ENCODE assay signal across 8 cellular contexts in the genomic region with DNA sequence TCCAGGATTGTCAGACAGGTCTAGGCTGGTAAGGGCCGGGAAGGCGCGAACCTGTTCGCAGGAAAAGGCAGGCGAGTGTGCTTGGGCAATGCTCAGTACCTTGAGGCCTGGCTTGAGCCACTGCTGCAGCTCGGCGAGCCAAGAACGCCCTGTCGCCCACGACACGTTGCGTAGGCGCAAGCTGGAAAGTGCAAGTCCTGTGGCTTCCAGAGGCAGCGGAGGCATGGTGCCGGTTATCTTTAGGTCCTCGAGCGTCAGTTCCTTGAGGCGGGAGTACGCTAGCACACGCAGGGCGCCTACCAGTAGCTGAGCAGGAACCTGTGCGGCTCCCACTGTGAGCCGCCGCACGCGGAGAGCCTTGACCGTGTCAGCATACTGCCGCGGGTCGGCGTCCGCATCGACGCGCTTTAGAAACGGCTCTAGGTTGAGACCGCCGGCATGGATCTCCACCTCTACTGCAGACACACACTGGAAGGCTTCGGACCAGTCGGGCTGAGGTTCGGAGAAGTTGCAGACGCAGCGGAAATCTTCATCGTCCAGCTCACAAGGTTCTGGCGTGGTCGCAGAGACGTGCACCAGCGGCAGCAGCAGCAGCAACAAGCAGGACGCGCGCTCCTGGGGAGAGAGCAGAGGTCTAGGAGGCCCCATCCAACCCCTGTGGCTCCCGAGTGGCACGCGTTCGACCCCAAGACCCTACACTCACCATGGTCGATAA. TPM values are rescaled to one million over a fixed set of nuclear protein-coding genes. Genes with fewer than 3 reads are reported as not detected.
DNase-seq lines count a peak whose midpoint lies in the region; ATAC-seq, FAIRE-seq and TF ChIP-seq lines count a peak whose summit lies in the region.

No MANE protein-coding gene starts in this region.

- no peak overlapping the region for H3K27ac Mint-ChIP-seq in GM23338

- peak; percentile 85 for DNase-seq in G401 (ENCODE audit: low spot score)
- DNase-seq in GM23338 (ENCODE audit: low spot score): peak; percentile 23
- no peak for DNase-seq in NT2/D1 (ENCODE audit: low read depth, low spot score)
- DNase-seq in activated naive CD4-positive, alpha-beta T cell treated with Interleukin-2 at 50 U/mL for 16 hours: peak; percentile 60
- DNase-seq in Right ventricle myocardium inferior (ENCODE audit: missing footprints): peak; percentile 85
- DNase-seq in retinal pigment epithelial cell (ENCODE audit: low read depth): no peak
- no peak for DNase-seq in D721Med (ENCODE audit: insufficient read length, low spot score)
- DNase-seq in NK-92 treated with Interleukin-12 subunit alpha and Interleukin-12 subunit beta, amount 100 ng/mL, for 24 hours (lab: John Stamatoyannopoulos, UW): no peak

- 0 out of 2 replicates have a peak, but pooled peaks cover 3% of the 10 kb centered on the region for H3K9me2 ChIP-seq in GM23338 (ENCODE audit: insufficient read depth)

- peaks cover 41% of the 10 kb centered on the region for H3K9me3 Mint-ChIP-seq in GM23338

- peaks cover 25% of the 10 kb centered on the region for H3K27me3 Mint-ChIP-seq in GM23338 (ENCODE audit: insufficient read depth, low read depth, poor library complexity)

- H3K36me3 Mint-ChIP-seq in GM23338 (ENCODE audit: low read depth): peaks cover 9% of the 10 kb centered on the region; the same call in 2 of the 3 replicates

- TF ChIP-seq CTCF in GM23338 (conservative IDR thresholded peaks at IDR 0.05; ENCODE audit: low read depth in 2 of 2) (no peak), retinal pigment epithelial cell (conservative IDR thresholded peaks at IDR 0.05; ENCODE audit: low read depth, low read length) (no peak), D721Med (IDR thresholded peaks at IDR 0.05; ENCODE audit: insufficient read depth, missing control alignments) (no peak)

- H3F3A ChIP-seq in GM23338 (replicated peaks; ENCODE audit: low read depth): no peaks in the 10 kb centered on the region

- peak overlapping the region; percentile 41 for H3K4me3 ChIP-seq in GM23338
- H3K4me3 ChIP-seq in NT2/D1 (ENCODE audit: insufficient read length, low read depth): peak overlapping the region; percentile 10
- peak overlapping the region; percentile 52 for H3K4me3 ChIP-seq in retinal pigment epithelial cell (ENCODE audit: low read length)

- peaks cover 39% of the 10 kb centered on the region for H3K27me3 ChIP-seq in GM23338 (ENCODE audit: insufficient read depth)
- H3K27me3 ChIP-seq in NT2/D1 (ENCODE audit: insufficient read depth, insufficient read length): peaks cover 25% of the 10 kb centered on the region

- H3K4me2 ChIP-seq in GM23338: peak overlapping the region; percentile 64

- no peak for FAIRE-seq in D721Med (lab: Jason Lieb, UNC)

- H3K4me3 Mint-ChIP-seq in GM23338: peak overlapping the region; percentile 52; the same call in 2 of the 3 replicates

- H3K27ac ChIP-seq in GM23338 (ENCODE audit: low read depth): no peak overlapping the region

- peak overlapping the region; percentile 90 for H2AFZ ChIP-seq in GM23338

- no peaks in the 10 kb centered on the region; the same call in 1 of the 2 replicates for H3K4me1 ChIP-seq in GM23338 (ENCODE audit: insufficient read depth)
- H3K4me1 ChIP-seq in NT2/D1 (ENCODE audit: insufficient read depth, insufficient read length): peaks cover 2% of the 10 kb centered on the region

- intact Hi-C loops in Right ventricle myocardium inferior (cut with DNase I): no loop called here

- no peaks in the 10 kb centered on the region for H4K20me1 ChIP-seq in GM23338 (replicated peaks; ENCODE audit: insufficient read depth)

- H3K9me3 ChIP-seq in NT2/D1 (ENCODE audit: insufficient read depth, low read length): peaks cover 40% of the 10 kb centered on the region

- peak overlapping the region; percentile 9 for H3K9ac ChIP-seq in NT2/D1 (ENCODE audit: insufficient read length, low read depth)

- no peaks in the 10 kb centered on the region for H3K79me2 ChIP-seq in GM23338 (replicated peaks; ENCODE audit: insufficient read depth)

- no peaks in the 10 kb centered on the region; the same call in 2 of the 3 replicates for H3K4me1 Mint-ChIP-seq in GM23338

- peaks cover 2% of the 10 kb centered on the region; the same call in 1 of the 2 replicates for H3K36me3 ChIP-seq in GM23338 (ENCODE audit: insufficient read depth)
- no peaks in the 10 kb centered on the region for H3K36me3 ChIP-seq in NT2/D1 (ENCODE audit: insufficient read depth, insufficient read length, low read length)

- ATAC-seq in GM23338 (peak; percentile 63), Right ventricle myocardium inferior (peak; percentile 71)

- in situ Hi-C loops in G401 (cut with HindIII; ENCODE audit: low sequenced_read_pairs): no loop called here

TF ChIP-seq in GM23338, 12 proteins besides CTCF, POLR2A, EP300 and RAD21 (continues in another document):
- TF ChIP-seq ZNF331 (CRISPR knock-in tag; IDR thresholded peaks at IDR 0.05; ENCODE audit: low read depth): no peak
- TF ChIP-seq NANOG (IDR thresholded peaks at IDR 0.05; ENCODE audit: borderline replicate concordance): no peak
- TF ChIP-seq JUNB (IDR thresholded peaks at IDR 0.05; ENCODE audit: unreplicated experiment): no peak
- TF ChIP-seq EZH2 (IDR thresholded peaks at IDR 0.05; ENCODE audit: low read depth, unreplicated experiment): peak; percentile 10

RNA-seq across cellular contexts. Expression of a gene that starts 0.5 kb away (rescaled TPM):
- total RNA-seq in G401 (2014; rRNA removed; shearing (Covaris generic)): not detected in 2 replicates
- not detected in 2 replicates for total RNA-seq in GM23338 (2014; rRNA removed; shearing (Covaris generic))
- polyA plus RNA-seq in GM23338 (2016; fragmentation: Nextera tagmentation; extraction: Ambion mirVana): 0.17 TPM in 1 of 2 replicates, not detected in the other
- 46.1 TPM for total RNA-seq in Right ventricle myocardium inferior

RNA-seq across cellular contexts. Expression of a gene that starts 6.7 kb away (rescaled TPM):
- total RNA-seq in G401 (2014; rRNA removed; shearing (Covaris generic)): 11.0 and 35.3 TPM in 2 replicates
- 19.9 and 37.4 TPM in 2 replicates for total RNA-seq in GM23338 (2014; rRNA removed; shearing (Covaris generic))
- 18.7 and 19.0 TPM in 2 replicates for polyA plus RNA-seq in GM23338 (2016; fragmentation: Nextera tagmentation; extraction: Ambion mirVana)
- total RNA-seq in Right ventricle myocardium inferior: 4.2 TPM

RNA-seq across cellular contexts. Expression of a gene that starts 14.9 kb away (rescaled TPM):
- 75.7 and 84.8 TPM in 2 replicates for total RNA-seq in G401 (2014; rRNA removed; shearing (Covaris generic))
- 48.8 and 55.7 TPM in 2 replicates for total RNA-seq in GM23338 (2014; rRNA removed; shearing (Covaris generic))
- 292 and 317 TPM in 2 replicates for polyA plus RNA-seq in GM23338 (2016; fragmentation: Nextera tagmentation; extraction: Ambion mirVana)
- total RNA-seq in Right ventricle myocardium inferior: 146 TPM

RNA-seq across cellular contexts. Expression of a gene that starts 15.1 kb away (rescaled TPM):
- 20.7 and 34.3 TPM in 2 replicates for total RNA-seq in G401 (2014; rRNA removed; shearing (Covaris generic))
- 58.9 and 77.3 TPM in 2 replicates for total RNA-seq in GM23338 (2014; rRNA removed; shearing (Covaris generic))
- 116 and 128 TPM in 2 replicates for polyA plus RNA-seq in GM23338 (2016; fragmentation: Nextera tagmentation; extraction: Ambion mirVana)
- 66.4 TPM for total RNA-seq in Right ventricle myocardium inferior

RNA-seq across cellular contexts. Expression of a gene that starts 32.2 kb away (rescaled TPM):
- total RNA-seq in G401 (2014; rRNA removed; shearing (Covaris generic)): 19.3 and 27.2 TPM in 2 replicates
- total RNA-seq in GM23338 (2014; rRNA removed; shearing (Covaris generic)): 18.0 and 22.7 TPM in 2 replicates
- polyA plus RNA-seq in GM23338 (2016; fragmentation: Nextera tagmentation; extraction: Ambion mirVana): 9.3 and 9.6 TPM in 2 replicates
- total RNA-seq in Right ventricle myocardium inferior: 11.2 TPM

Comparison
In these comparisons a context has a peak if more than half of its experiments do, and no peak if none do; other contexts are left out.
1. DNase-seq: peak in G401 (single experiment), GM23338 (single experiment), activated naive CD4-positive, alpha-beta T cell treated with Interleukin-2 at 50 U/mL for 16 hours (single experiment) and Right ventricle myocardium inferior (single experiment); none in NT2/D1 (single experiment), retinal pigment epithelial cell (single experiment), D721Med (single experiment) and NK-92 treated with Interleukin-12 subunit alpha and Interleukin-12 subunit beta, amount 100 ng/mL, for 24 hours (single experiment).
2. RNA of a gene that starts 0.5 kb away (total RNA-seq): 46.1 TPM in Right ventricle myocardium inferior (single experiment); not detected in GM23338 and not detected in G401; every median in the first group is over 10 times any median in the second.
3. Peak in every context shown above with its lines, with median percentiles within 50 percentile points of each other: H3K4me3 ChIP-seq.